In the genomic region with DNA sequence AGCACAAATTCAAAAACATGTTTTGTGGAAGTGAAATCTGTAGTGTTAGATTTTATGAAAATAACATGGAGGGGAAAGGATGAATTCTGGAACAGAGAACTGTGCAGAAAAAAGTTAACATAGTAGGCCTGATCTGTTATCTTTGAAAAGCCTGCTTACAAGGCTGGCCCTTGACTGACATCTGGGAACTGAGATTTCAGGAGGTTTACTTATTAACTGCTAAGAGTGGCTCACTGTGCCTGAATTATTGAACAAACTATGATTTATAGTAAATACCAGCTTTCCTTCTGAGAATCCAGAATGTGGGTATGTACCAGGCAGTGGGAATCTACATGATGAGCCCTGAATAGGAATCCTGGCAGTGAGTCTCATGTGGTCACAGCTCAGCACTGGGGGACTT, we compare ENCODE assay signal across 24 cellular contexts. TPM values are rescaled to one million over a fixed set of nuclear protein-coding genes. Genes with fewer than 3 reads are reported as not detected.
DNase-seq lines count a peak whose midpoint lies in the region; ATAC-seq, FAIRE-seq and TF ChIP-seq lines count a peak whose summit lies in the region.
"Had no signal": no experiment of that assay in that cellular context is flagged by ENCODE, and none has a peak within 500 bp of the region (broad histone marks: within the 10 kb centered on the region; RNA-seq: fewer than 3 reads in every experiment).

No MANE protein-coding gene starts in this region.

- no peak for FAIRE-seq in GM12878 (lab: Jason Lieb, UNC)
- FAIRE-seq: GM12892, GM18507 had no signal

- H3K27ac ChIP-seq in GM12878 (ENCODE audit: control insufficient read depth, insufficient read depth): no peak overlapping the region
- H3K27ac ChIP-seq in lower lobe of right lung: no peak overlapping the region
- H3K27ac ChIP-seq in thyroid gland: no peak overlapping the region
- H3K27ac ChIP-seq: HL-60, PC-9 had no signal

- no peak for TF ChIP-seq RAD21 in GM12878 (IDR thresholded peaks at IDR 0.05; ENCODE audit: insufficient read depth, low read depth, low read length)

- CTCF ChIA-PET in GM12878 (lab: Yijun Ruan, JAX): no interaction called here

- no peak overlapping the region for H2AFZ ChIP-seq in GM12878 (ENCODE audit: control insufficient read depth, low read depth, low read length)
- H2AFZ ChIP-seq: PC-9 had no signal

- H3K4me3 ChIP-seq in GM12878: no peak overlapping the region
- no peak overlapping the region for H3K4me3 ChIP-seq in lower lobe of right lung
- no peak overlapping the region for H3K4me3 ChIP-seq in thyroid gland (replicated peaks in 1 of 3)
- H3K4me3 ChIP-seq: PC-9 had no signal

- no peaks in the 10 kb centered on the region for H3K79me2 ChIP-seq in GM12878 (ENCODE audit: control insufficient read depth, insufficient read depth, low read length)

- H3K4me1 ChIP-seq in GM12878 (ENCODE audit: control insufficient read depth, insufficient read depth, low read length) (no peaks in the 10 kb centered on the region), lower lobe of right lung (no peaks in the 10 kb centered on the region), thyroid gland (peaks cover 0 to 4% of the 10 kb centered on the region in 2 donors)

- DNase-seq in GM12878 (ENCODE audit: low read depth, low spot score) (no peak), lower lobe of right lung (no peak), cerebellar nuclear complex (lab: John Stamatoyannopoulos, UW) (no peak), T-helper 2 cell (no peak), thyroid gland (no peak)
- DNase-seq: CD4-positive, CD25-positive, alpha-beta regulatory T cell; COR-L47; DMS 273 treated with DMSO at 0.1 percent for 48 hours; KBM-7; MM.1S; NCI-H1048; NCI-H1417 treated with DMSO at 0.1 percent for 48 hours; NCI-H187; NCI-H446; NCI-H526 treated with DMSO at 0.1 percent for 48 hours; PC-9; RPMI8226; SHP77 had no signal

- peak; percentile 67 for ATAC-seq in GM18511 (IDR thresholded peaks at IDR 0.05; ENCODE audit: unreplicated experiment)
- ATAC-seq in GM19043 (IDR thresholded peaks at IDR 0.05; ENCODE audit: low read depth, unreplicated experiment): peak; percentile 63
- ATAC-seq in GM12878: no peak
- ATAC-seq in lower lobe of right lung: peak; percentile 46 to 80
- no peak for ATAC-seq in HG02678 (IDR thresholded peaks at IDR 0.05; ENCODE audit: unreplicated experiment)

- in situ Hi-C loops in GM12878 (cut with MboI): no loop called here

- H4K20me1 ChIP-seq in GM12878 (ENCODE audit: control insufficient read depth, insufficient read depth): no peaks in the 10 kb centered on the region

- H3K9ac ChIP-seq in GM12878 (ENCODE audit: control insufficient read depth, insufficient read depth, low read length): no peak overlapping the region

- H3K9me3 ChIP-seq in GM12878 (replicated peaks; ENCODE audit: control insufficient read depth, insufficient read depth, low read length) (no peaks in the 10 kb centered on the region), lower lobe of right lung (no peaks in the 10 kb centered on the region), thyroid gland (no peaks in the 10 kb centered on the region)

- BruUV-seq in GM12878 (replicated peaks; lab: Mats Ljungman, UMichigan): no TSS peak

- intact Hi-C loops in GM12878 (cut with micrococcal nuclease; ENCODE audit: unreplicated experiment): no loop called here
- intact Hi-C loops in lower lobe of right lung (cut with DNase I): no loop called here
- intact Hi-C loops in thyroid gland (cut with DNase I): no loop called here

- TF ChIP-seq POLR2A in GM12878 (IDR thresholded peaks at IDR 0.05; ENCODE audit: low read depth, low read length) (no peak), thyroid gland (IDR thresholded peaks at IDR 0.05) (no peak)

- SMC1A ChIA-PET in GM12878 (lab: Charles Lee; ENCODE audit: uncharacterized antibody, unreplicated experiment): no interaction called here

- H3K36me3 ChIP-seq in GM12878 (ENCODE audit: control insufficient read depth in 2 of 2, insufficient read depth in 2 of 2, low read length in 1 of 2) (no peaks in the 10 kb centered on the region; a peak in 1 of 4 replicates), lower lobe of right lung (peaks cover 3% of the 10 kb centered on the region), thyroid gland (no peaks in the 10 kb centered on the region)

- TF ChIP-seq EP300 in GM12878 (IDR thresholded peaks at IDR 0.05; ENCODE audit: borderline replicate concordance in 1 of 2, control insufficient read depth in 1 of 2, low read depth in 2 of 2, low read length in 2 of 2): no peak

- TF ChIP-seq CTCF in GM12878 (IDR thresholded peaks at IDR 0.05 in 2 of 3, conservative IDR thresholded peaks at IDR 0.05 in 1 of 3; ENCODE audit: control insufficient read depth in 2 of 3, extremely low read depth in 1 of 3, insufficient read depth in 1 of 3, low read depth in 3 of 3, low read length in 3 of 3) (no peak), lower lobe of right lung (IDR thresholded peaks at IDR 0.05) (no peak), thyroid gland (IDR thresholded peaks at IDR 0.05) (no peak)

- H3K4me2 ChIP-seq in GM12878 (ENCODE audit: control insufficient read depth, insufficient read depth): no peak overlapping the region
- H3K4me2 ChIP-seq: PC-9 had no signal

- RAD21 ChIA-PET in GM12878 (lab: Charles Lee; ENCODE audit: unreplicated experiment): no interaction called here

- POLR2A ChIA-PET in GM12878 (lab: Charles Lee): no interaction called here

- no peaks in the 10 kb centered on the region for H3K27me3 ChIP-seq in GM12878 (replicated peaks in 1 of 2; ENCODE audit: control insufficient read depth in 2 of 2, insufficient read depth in 2 of 2, low read length in 1 of 2)
- H3K27me3 ChIP-seq in lower lobe of right lung (ENCODE audit: low read depth): no peaks in the 10 kb centered on the region
- H3K27me3 ChIP-seq in thyroid gland: no peaks in the 10 kb centered on the region

TF ChIP-seq in GM12878, 131 proteins besides CTCF, POLR2A, EP300 and RAD21:
- peak; percentile 22; the same call in 1 of the 2 replicates for TF ChIP-seq PKNOX1 (IDR thresholded peaks at IDR 0.05)
- TF ChIP-seq SUZ12 (IDR thresholded peaks at IDR 0.05; ENCODE audit: unreplicated experiment): no peak

RNA-seq across cellular contexts. Expression of gene NSUN6, which starts 30.5 kb away (rescaled TPM):
- total RNA-seq in GM12878 (2013; cell fraction: nucleolus; rRNA removed): 94.9 and 118 TPM in 2 replicates
- total RNA-seq in GM12878 (2014; rRNA removed) (14.0 and 14.2 TPM in 2 replicates), GM12878 (2014; rRNA removed; fragmentation: Illumina TruSeq; extraction: Trizol) (19.7 and 19.8 TPM in 2 replicates), GM12878 (2021) (11.5 and 14.6 TPM in 2 replicates), lower lobe of right lung (13.1 TPM), thyroid gland (100 to 1,000 TPM in 1 of 4 donors, 10 to 100 TPM in 3; 18.6 to 104 (median 22.5) TPM)
- 17.2 TPM for polyA plus RNA-seq in GM12878 (2011; ENCODE audit: low read depth)
- polyA plus RNA-seq in GM12878 (2011; rRNA removed) (24.5 and 38.7 TPM in 2 replicates), GM12878 (2014; fragmentation: Illumina TruSeq; extraction: Trizol) (17.1 and 20.4 TPM in 2 replicates), GM12878 (2014; fragmentation: Nextera tagmentation; extraction: Ambion mirVana) (10 to 100 TPM; 10.2 to 11.3 TPM), GM12878 (2014; rRNA removed) (13.7 and 13.9 TPM in 2 replicates), GM12878 (2016; fragmentation: Nextera tagmentation; extraction: Ambion mirVana) (10 to 100 TPM; 18.7 to 25.0 TPM)
- polyA plus RNA-seq in GM12878 (2011; cell fraction: cytosol; rRNA removed): 13.1 and 13.9 TPM in 2 replicates
- polyA plus RNA-seq in GM12878 (2011; cell fraction: nucleus; rRNA removed): 23.3 and 31.0 TPM in 2 replicates
- 8.2 and 8.9 TPM in 2 replicates for polyA plus RNA-seq in GM12878 (2012)
- polyA minus RNA-seq in GM12878 (2011; rRNA and poly(A)+ RNA removed): 18.5 and 22.4 TPM in 2 replicates
- 5.7 and 12.8 TPM in 2 replicates for polyA minus RNA-seq in GM12878 (2011; cell fraction: cytosol; rRNA and poly(A)+ RNA removed)
- 26.1 and 35.2 TPM in 2 replicates for polyA minus RNA-seq in GM12878 (2011; cell fraction: nucleus; rRNA and poly(A)+ RNA removed)

RNA-seq across cellular contexts. Expression of gene ARL5B, which starts 38.4 kb away (rescaled TPM):
- total RNA-seq in GM12878 (2013; cell fraction: nucleolus; rRNA removed): 47.0 and 50.1 TPM in 2 replicates
- total RNA-seq in GM12878 (2014; rRNA removed) (9.7 and 11.9 TPM in 2 replicates), GM12878 (2014; rRNA removed; fragmentation: Illumina TruSeq; extraction: Trizol) (12.9 and 13.0 TPM in 2 replicates), GM12878 (2021) (8.6 and 9.0 TPM in 2 replicates), lower lobe of right lung (10.6 TPM), thyroid gland (10 to 100 TPM; 12.4 to 21.5 (median 15.5) TPM)
- polyA plus RNA-seq in GM12878 (2011; ENCODE audit: low read depth): 3.8 TPM
- polyA plus RNA-seq in GM12878 (2011; rRNA removed) (20.7 and 33.3 TPM in 2 replicates), GM12878 (2014; fragmentation: Illumina TruSeq; extraction: Trizol) (10.3 and 14.7 TPM in 2 replicates), GM12878 (2014; fragmentation: Nextera tagmentation; extraction: Ambion mirVana) (1 to 10 TPM; 2.5 to 2.6 TPM), GM12878 (2014; rRNA removed) (4.5 and 6.0 TPM in 2 replicates), GM12878 (2016; fragmentation: Nextera tagmentation; extraction: Ambion mirVana) (1 to 10 TPM; 8.3 to 9.1 TPM)
- polyA plus RNA-seq in GM12878 (2011; cell fraction: cytosol; rRNA removed): 4.0 and 6.0 TPM in 2 replicates
- polyA plus RNA-seq in GM12878 (2011; cell fraction: nucleus; rRNA removed): 15.0 and 21.7 TPM in 2 replicates
- 8.0 and 9.9 TPM in 2 replicates for polyA plus RNA-seq in GM12878 (2012)
- polyA minus RNA-seq in GM12878 (2011; rRNA and poly(A)+ RNA removed): 9.8 and 15.8 TPM in 2 replicates
- 6.4 and 7.5 TPM in 2 replicates for polyA minus RNA-seq in GM12878 (2011; cell fraction: cytosol; rRNA and poly(A)+ RNA removed)
- polyA minus RNA-seq in GM12878 (2011; cell fraction: nucleus; rRNA and poly(A)+ RNA removed): 12.3 and 13.4 TPM in 2 replicates

Comparison
In these comparisons a context has a peak if more than half of its experiments do, and no peak if none do; other contexts are left out.
1. ATAC-seq: peak in GM18511 (single experiment), GM19043 (single experiment) and lower lobe of right lung (2 of 2); none in GM12878 (single experiment) and HG02678 (single experiment).